8 cellular contexts compared by ENCODE assay signal in genomic region chr1:183804916-183805734, GRCh38. TPM values are rescaled to one million over a fixed set of nuclear protein-coding genes. Genes with fewer than 3 reads are reported as not detected.
DNase-seq lines count a peak whose midpoint lies in the region; ATAC-seq, FAIRE-seq and TF ChIP-seq lines count a peak whose summit lies in the region.

Gene RGL1 (plus strand): TSS chr1:183805120. CDS start chr1:183805298, 178 bp downstream.

- TF ChIP-seq POLR2A in H54 (IDR thresholded peaks at IDR 0.05; ENCODE audit: low read depth, low read length) (peak; percentile 49), erythroblast (IDR thresholded peaks at IDR 0.05; ENCODE audit: low read length) (no peak)

- peaks cover 61% of the 10 kb centered on the region for H3K27me3 ChIP-seq in endodermal cell (ENCODE audit: control insufficient read depth, insufficient read depth, low read length, poor library complexity, severe bottlenecking)

- peak within 1 kb of the TSS; percentile 10 for H3K27ac Mint-ChIP-seq in endodermal cell
- H3K27ac Mint-ChIP-seq in memory B cell: no peak within 1 kb of the TSS
- H3K27ac Mint-ChIP-seq in stimulated activated memory B cell treated with anti-CD40 and anti-IgM and Interleukin-4, amounts not matched to agents 10 μg/mL and 1 μg/mL and 100 μg/mL, for 72 hours: peak within 1 kb of the TSS; percentile 51

- peaks cover 4% of the 10 kb centered on the region for H3K9me3 ChIP-seq in endodermal cell (ENCODE audit: control insufficient read depth, low read length)

- 1% methylated on average over 19 to 55 of the region's 56 CpGs for WGBS in endodermal cell (ENCODE audit: insufficient coverage in 1 of 2, insufficient read length in 1 of 2), 2 experiments

- peak within 1 kb of the TSS; percentile 62 for H3K9ac ChIP-seq in endodermal cell (ENCODE audit: extremely low read depth, low read length, poor library complexity, severe bottlenecking)

- no peak for ATAC-seq in memory B cell (ENCODE audit: low read depth)
- ATAC-seq in stimulated activated memory B cell treated with anti-CD40 and anti-IgM and Interleukin-4, amounts not matched to agents 10 μg/mL and 1 μg/mL and 100 μg/mL, for 72 hours: peak; percentile 62

- peak within 1 kb of the TSS; percentile 63 for H3K27ac ChIP-seq in endodermal cell (ENCODE audit: low read depth, low read length)

- H3K4me3 Mint-ChIP-seq in endodermal cell (peak within 1 kb of the TSS; percentile 70), memory B cell (peak within 1 kb of the TSS; percentile 49)
- H3K4me3 Mint-ChIP-seq in stimulated activated memory B cell treated with anti-CD40 and anti-IgM and Interleukin-4, amounts not matched to agents 10 μg/mL and 1 μg/mL and 100 μg/mL, for 72 hours: peak within 1 kb of the TSS; percentile 83

- H3K36me3 Mint-ChIP-seq in endodermal cell (ENCODE audit: low read depth) (no peaks in the 10 kb centered on the region), memory B cell (peaks cover 8% of the 10 kb centered on the region)
- H3K36me3 Mint-ChIP-seq in stimulated activated memory B cell treated with anti-CD40 and anti-IgM and Interleukin-4, amounts not matched to agents 10 μg/mL and 1 μg/mL and 100 μg/mL, for 72 hours: peaks cover 18% of the 10 kb centered on the region

- no peak for FAIRE-seq in H54 (lab: Jason Lieb, UNC)

- H3K27me3 Mint-ChIP-seq in endodermal cell (ENCODE audit: insufficient read depth): peaks cover 48% of the 10 kb centered on the region
- peaks cover 16% of the 10 kb centered on the region for H3K27me3 Mint-ChIP-seq in memory B cell
- H3K27me3 Mint-ChIP-seq in stimulated activated memory B cell treated with anti-CD40 and anti-IgM and Interleukin-4, amounts not matched to agents 10 μg/mL and 1 μg/mL and 100 μg/mL, for 72 hours: peaks cover 53% of the 10 kb centered on the region

- peak within 1 kb of the TSS; percentile 91 for H3K4me3 ChIP-seq in endodermal cell (ENCODE audit: low read length)

- H3K9me3 Mint-ChIP-seq in endodermal cell (peaks cover 10% of the 10 kb centered on the region), memory B cell (peaks cover 12% of the 10 kb centered on the region)
- peaks cover 22% of the 10 kb centered on the region for H3K9me3 Mint-ChIP-seq in stimulated activated memory B cell treated with anti-CD40 and anti-IgM and Interleukin-4, amounts not matched to agents 10 μg/mL and 1 μg/mL and 100 μg/mL, for 72 hours

- no peak for TF ChIP-seq CTCF in GM10266 (IDR thresholded peaks at IDR 0.05; ENCODE audit: control insufficient read depth, insufficient read depth, low read depth, missing control alignments)
- no peak for TF ChIP-seq CTCF in endodermal cell (conservative IDR thresholded peaks at IDR 0.05)

- H3K4me1 Mint-ChIP-seq in endodermal cell (peaks cover 11% of the 10 kb centered on the region), memory B cell (peaks cover 4% of the 10 kb centered on the region)
- H3K4me1 Mint-ChIP-seq in stimulated activated memory B cell treated with anti-CD40 and anti-IgM and Interleukin-4, amounts not matched to agents 10 μg/mL and 1 μg/mL and 100 μg/mL, for 72 hours: peaks cover 16% of the 10 kb centered on the region

- peak; percentile 48 for DNase-seq in GM10266 (ENCODE audit: extremely low spot score)
- DNase-seq in H54 (ENCODE audit: insufficient read length, low spot score): peak; percentile 33
- DNase-seq in NCI-H1092 (lab: John Stamatoyannopoulos, UW): peak; percentile 46
- DNase-seq in activated CD4-positive, alpha-beta T cell treated with anti-CD3 and anti-CD28 coated beads, Interleukin-2, amount 50 U/mL, for 48 hours: peak; percentile 14 to 22
- DNase-seq in endodermal cell: peak; percentile 75
- no peak for DNase-seq in memory B cell (ENCODE audit: low spot score in 2 of 2)
- DNase-seq in erythroblast (lab: John Stamatoyannopoulos, UW): no peak

- H3K4me1 ChIP-seq in endodermal cell (ENCODE audit: control insufficient read depth, insufficient read depth, low read length): no peaks in the 10 kb centered on the region

- H3K36me3 ChIP-seq in endodermal cell (ENCODE audit: control insufficient read depth, insufficient read depth, low read length): no peaks in the 10 kb centered on the region

RNA-seq across cellular contexts. Expression of gene RGL1, which starts in this region (rescaled TPM):
- 1 to 10 TPM in 1 of 2 donors, under 1 TPM in 1; 0.15 to 2.6 TPM for total RNA-seq in endodermal cell
- 12.9 TPM for polyA plus RNA-seq in endodermal cell (2013, experiment 1 of 2)
- 15.7 TPM for polyA plus RNA-seq in endodermal cell (2013, experiment 2 of 2)

Comparison
In these comparisons a context has a peak if more than half of its experiments do, and no peak if none do; other contexts are left out.
1. DNase-seq: peak in GM10266 (single experiment), H54 (single experiment), NCI-H1092 (single experiment), activated CD4-positive, alpha-beta T cell treated with anti-CD3 and anti-CD28 coated beads, Interleukin-2, amount 50 U/mL, for 48 hours (2 of 2) and endodermal cell (single experiment); none in memory B cell (0 of 2) and erythroblast (0 of 2).
2. Peak in every context shown above with its lines, with median percentiles within 50 percentile points of each other: H3K4me3 Mint-ChIP-seq.